In the genomic region with DNA sequence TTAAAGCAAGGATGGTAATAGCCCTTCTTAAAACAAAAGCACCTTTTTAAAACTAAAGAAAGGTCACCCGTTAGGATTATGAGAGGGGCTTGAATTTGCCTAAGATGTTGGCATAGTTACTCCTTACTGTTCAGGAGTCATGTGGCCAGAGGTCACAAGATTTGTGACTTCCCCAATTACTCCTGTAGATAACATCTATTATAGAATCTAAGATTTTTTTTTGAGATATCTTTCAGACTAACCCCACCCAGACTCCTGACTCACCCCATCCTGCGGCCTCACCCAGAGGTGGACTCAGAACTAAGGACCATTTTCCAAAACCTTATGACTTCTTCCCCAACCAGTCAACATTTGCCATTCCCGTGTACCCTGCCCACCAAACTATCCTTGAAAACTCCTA, we compare ENCODE assay signal across 28 cellular contexts. TPM values are rescaled to one million over a fixed set of nuclear protein-coding genes. Genes with fewer than 3 reads are reported as not detected.
DNase-seq lines count a peak whose midpoint lies in the region; ATAC-seq and TF ChIP-seq lines count a peak whose summit lies in the region.
"Had no signal": no experiment of that assay in that cellular context is flagged by ENCODE, and none has a peak within 500 bp of the region (broad histone marks: within the 10 kb centered on the region; RNA-seq: fewer than 3 reads in every experiment).

No MANE protein-coding gene starts in this region.

- no peak for TF ChIP-seq EP300 in transverse colon (IDR thresholded peaks at IDR 0.05; ENCODE audit: low read depth)

- intact Hi-C loops in OCI-LY7 (cut with micrococcal nuclease; ENCODE audit: unreplicated experiment), result loop anchor here (10.0 kb wide), 1 partner anchor 489 kb away; no protein-coding TSS in a partner anchor
- intact Hi-C loops in lower lobe of right lung (cut with DNase I), result no loop called here
- intact Hi-C loops in transverse colon (cut with DNase I; ENCODE audit: low total_unique reads), result no loop called here

- peak overlapping the region; percentile 85 for H3K4me2 ChIP-seq in OCI-LY7 (ENCODE audit: low read length)
- H3K4me2 ChIP-seq: A549, neural progenitor cell had no signal

- ATAC-seq in activated naive CD8-positive, alpha-beta T cell treated with anti-CD3 and anti-CD28 coated beads, Interleukin-2, amount 10 ng/mL, durations not matched to agents 7 days and 5 days (ENCODE audit: low read depth), result no peak
- ATAC-seq in lower lobe of right lung (peak in 1 of 2 donors; percentile 34), GM21723 (IDR thresholded peaks at IDR 0.05; ENCODE audit: unreplicated experiment) (no peak)
- ATAC-seq: A549, left lobe of liver, psoas muscle had no signal

- peak overlapping the region; percentile 19 for H3K27ac Mint-ChIP-seq in activated naive CD8-positive, alpha-beta T cell treated with anti-CD3 and anti-CD28 coated beads, Interleukin-2, amount 10 ng/mL, durations not matched to agents 7 days and 5 days
- H3K27ac Mint-ChIP-seq in activated naive CD8-positive, alpha-beta T cell treated with anti-CD3 and anti-CD28 coated beads for 36 hours, result no peak overlapping the region
- H3K27ac Mint-ChIP-seq: activated T-helper 1 cell treated with anti-CD3 and anti-CD28 coated beads, Interleukin-12 subunit alpha, Interleukin-12 subunit beta, Interleukin-2, Interleukin-4 antibody, amounts not matched to agents 30 ng/mL and 10 ng/mL and 1 ng/mL, durations not matched to agents 14 hours and 24 hours and 36 hours; T-helper 1 cell treated with Interleukin-12 subunit alpha and Interleukin-12 subunit beta and Interleukin-4 antibody, amounts not matched to agents 30 μg/mL and 1 μg/mL, for 36 hours had no signal

- DNase-seq in activated naive CD8-positive, alpha-beta T cell treated with anti-CD3 and anti-CD28 coated beads, Interleukin-2, amount 10 ng/mL, durations not matched to agents 7 days and 5 days, result no peak
- DNase-seq in activated naive CD8-positive, alpha-beta T cell treated with anti-CD3 and anti-CD28 coated beads for 36 hours, result no peak
- DNase-seq in OCI-LY7 (ENCODE audit: low spot score) (no peak), lower lobe of right lung (no peak), transverse colon (no peak), GDM1 (lab: John Stamatoyannopoulos, UW) (no peak)
- no peak for DNase-seq in stimulated activated naive CD4-positive, alpha-beta T cell (lab: John Stamatoyannopoulos, UW)
- DNase-seq: activated CD4-positive, alpha-beta T cell treated with anti-CD3 and anti-CD28 coated beads for 48 hours; activated naive CD4-positive, alpha-beta T cell treated with anti-CD3 and anti-CD28 coated beads, Interleukin-2, amount 50 U/mL, for 16 hours; foreskin fibroblast; heart right ventricle; MM.1S; NCI-H1694; NCI-H748 treated with DMSO at 0.1 percent for 48 hours; psoas muscle; SJCRH30; stimulated activated CD4-positive, alpha-beta T cell treated with anti-CD3 and anti-CD28 coated beads, Interleukin-2, amount 100 ng/mL, for 24 hours; stimulated activated naive CD4-positive, alpha-beta T cell treated with Interleukin-2 at 50 U/mL for 16 hours had no signal

- H3K27ac ChIP-seq in OCI-LY7 (ENCODE audit: low read depth, low read length, poor library complexity, severe bottlenecking) (peak overlapping the region; percentile 75), lower lobe of right lung (peak overlapping the region; percentile 44), transverse colon (peak overlapping the region in 3 of 4 donors; percentile 7 to 62 (median 10))
- H3K27ac ChIP-seq: A549, neural progenitor cell, psoas muscle, SJCRH30 had no signal

- H3K27me3 Mint-ChIP-seq in activated naive CD8-positive, alpha-beta T cell treated with anti-CD3 and anti-CD28 coated beads, Interleukin-2, amount 10 ng/mL, durations not matched to agents 7 days and 5 days, result no peaks in the 10 kb centered on the region
- H3K27me3 Mint-ChIP-seq in activated naive CD8-positive, alpha-beta T cell treated with anti-CD3 and anti-CD28 coated beads for 36 hours, result no peaks in the 10 kb centered on the region

- 72 to 96% methylated on average over 3 of the region's 3 CpGs for WGBS in transverse colon (ENCODE audit: low coverage in 1 of 2), 2 donors

- H3K9me3 Mint-ChIP-seq in activated naive CD8-positive, alpha-beta T cell treated with anti-CD3 and anti-CD28 coated beads, Interleukin-2, amount 10 ng/mL, durations not matched to agents 7 days and 5 days, result peaks cover 20% of the 10 kb centered on the region
- H3K9me3 Mint-ChIP-seq in activated naive CD8-positive, alpha-beta T cell treated with anti-CD3 and anti-CD28 coated beads for 36 hours, result peaks cover 9% of the 10 kb centered on the region

- peaks cover 31% of the 10 kb centered on the region for H3K36me3 Mint-ChIP-seq in activated naive CD8-positive, alpha-beta T cell treated with anti-CD3 and anti-CD28 coated beads, Interleukin-2, amount 10 ng/mL, durations not matched to agents 7 days and 5 days
- H3K36me3 Mint-ChIP-seq in activated naive CD8-positive, alpha-beta T cell treated with anti-CD3 and anti-CD28 coated beads for 36 hours, result peaks cover 3% of the 10 kb centered on the region
- H3K36me3 Mint-ChIP-seq: neural progenitor cell had no signal

- CTCF ChIA-PET in OCI-LY7 (lab: Charles Lee; ENCODE audit: unreplicated experiment), result interaction anchor here (1.2 kb wide), 1 partner anchor 12 kb away, joined by 4 read pairs; no protein-coding TSS in a partner anchor

- in situ Hi-C loops in transverse colon (cut with MboI; ENCODE audit: low pct_ligation_motif_present in 1 of 4, low pct_unique_long_range_greater_than_20kb in 1 of 4, low sequenced_read_pairs in 3 of 4), result no loop called here

- H3K4me1 Mint-ChIP-seq in activated naive CD8-positive, alpha-beta T cell treated with anti-CD3 and anti-CD28 coated beads, Interleukin-2, amount 10 ng/mL, durations not matched to agents 7 days and 5 days, result peaks cover 21% of the 10 kb centered on the region
- H3K4me1 Mint-ChIP-seq in activated naive CD8-positive, alpha-beta T cell treated with anti-CD3 and anti-CD28 coated beads for 36 hours, result peaks cover 22% of the 10 kb centered on the region

- H3K36me3 ChIP-seq in OCI-LY7 (ENCODE audit: insufficient read depth, low read length) (peaks cover 39% of the 10 kb centered on the region), lower lobe of right lung (no peaks in the 10 kb centered on the region), transverse colon (no peaks in the 10 kb centered on the region)
- H3K36me3 ChIP-seq: heart right ventricle, neural progenitor cell, SJCRH30, upper lobe of left lung had no signal

- H3K4me3 ChIP-seq in OCI-LY7 (ENCODE audit: low read depth, low read length, poor library complexity, severe bottlenecking) (peak overlapping the region; percentile 69), lower lobe of right lung (no peak overlapping the region), transverse colon (no peak overlapping the region)
- H3K4me3 ChIP-seq: A549, neural progenitor cell, psoas muscle, SJCRH30, skin epidermis, upper lobe of left lung had no signal

- H3K4me1 ChIP-seq in OCI-LY7 (ENCODE audit: insufficient read depth, low read length, poor library complexity, severe bottlenecking) (peaks cover 91% of the 10 kb centered on the region), lower lobe of right lung (peaks cover 23% of the 10 kb centered on the region), transverse colon (peaks cover 0 to 13% (median 4%) of the 10 kb centered on the region in 4 donors)
- H3K4me1 ChIP-seq: A549, psoas muscle, SJCRH30 had no signal

- no TSS peak for BruUV-seq in OCI-LY7 (replicated peaks; lab: Mats Ljungman, UMichigan)

- H3K4me3 Mint-ChIP-seq in activated naive CD8-positive, alpha-beta T cell treated with anti-CD3 and anti-CD28 coated beads, Interleukin-2, amount 10 ng/mL, durations not matched to agents 7 days and 5 days, result no peak overlapping the region
- no peak overlapping the region for H3K4me3 Mint-ChIP-seq in activated naive CD8-positive, alpha-beta T cell treated with anti-CD3 and anti-CD28 coated beads for 36 hours
- H3K4me3 Mint-ChIP-seq: activated T-helper 1 cell treated with anti-CD3 and anti-CD28 coated beads, Interleukin-12 subunit alpha, Interleukin-12 subunit beta, Interleukin-2, Interleukin-4 antibody, amounts not matched to agents 30 ng/mL and 10 ng/mL and 1 ng/mL, durations not matched to agents 14 hours and 24 hours and 36 hours; neural progenitor cell; T-helper 1 cell treated with Interleukin-12 subunit alpha and Interleukin-12 subunit beta and Interleukin-4 antibody, amounts not matched to agents 30 μg/mL and 1 μg/mL, for 36 hours had no signal

- POLR2A ChIA-PET in activated naive CD8-positive, alpha-beta T cell treated with anti-CD3 and anti-CD28 coated beads, Interleukin-2, amount 10 ng/mL, durations not matched to agents 7 days and 5 days (lab: Charles Lee), result no interaction called here
- POLR2A ChIA-PET in OCI-LY7 (lab: Charles Lee), result interaction anchor here (1.8 kb wide), 1 partner anchor 11 kb away, joined by 7 read pairs; no protein-coding TSS in a partner anchor

- no peak for TF ChIP-seq CTCF in OCI-LY7 (conservative IDR thresholded peaks at IDR 0.05; ENCODE audit: low read length)
- no peak for TF ChIP-seq CTCF in lower lobe of right lung (IDR thresholded peaks at IDR 0.05)
- no peak for TF ChIP-seq CTCF in transverse colon (IDR thresholded peaks at IDR 0.05)

- H2AFZ ChIP-seq in OCI-LY7 (ENCODE audit: low read length), result peak overlapping the region; percentile 38; the same call in 1 of the 2 replicates
- H2AFZ ChIP-seq: neural progenitor cell had no signal

- H3K9me2 ChIP-seq in OCI-LY7 (ENCODE audit: insufficient read depth, low read length), result no peaks in the 10 kb centered on the region

- H3K79me2 ChIP-seq in OCI-LY7 (ENCODE audit: insufficient read depth, low read depth, low read length), result peaks cover 69% of the 10 kb centered on the region; the same call in 1 of the 2 replicates

- no peaks in the 10 kb centered on the region for H4K20me1 ChIP-seq in OCI-LY7 (ENCODE audit: insufficient read depth, low read length)

- peaks cover 14% of the 10 kb centered on the region; the same call in 1 of the 2 replicates for H3K9me3 ChIP-seq in OCI-LY7 (ENCODE audit: low read length)
- H3K9me3 ChIP-seq in lower lobe of right lung, result no peaks in the 10 kb centered on the region
- no peaks in the 10 kb centered on the region for H3K9me3 ChIP-seq in transverse colon
- H3K9me3 ChIP-seq: A549, heart right ventricle, psoas muscle, upper lobe of left lung had no signal

- TF ChIP-seq POLR2A in transverse colon (IDR thresholded peaks at IDR 0.05), result no peak

- no peaks in the 10 kb centered on the region for H3K27me3 ChIP-seq in lower lobe of right lung (ENCODE audit: low read depth)
- H3K27me3 ChIP-seq in transverse colon, result no peaks in the 10 kb centered on the region
- H3K27me3 ChIP-seq: heart right ventricle, neural progenitor cell, SJCRH30, upper lobe of left lung had no signal

RNA-seq across cellular contexts. Expression of a gene that starts 2.4 kb away (rescaled TPM):
- under 1 TPM; 0.57 to 0.69 TPM for total RNA-seq in activated naive CD8-positive, alpha-beta T cell treated with anti-CD3 and anti-CD28 coated beads, Interleukin-2, amount 10 ng/mL, durations not matched to agents 7 days and 5 days
- total RNA-seq in activated naive CD8-positive, alpha-beta T cell treated with anti-CD3 and anti-CD28 coated beads for 36 hours, result under 1 TPM in 1 of 2 experiments, not detected in 1; 0.04 TPM
- total RNA-seq in OCI-LY7 (2014; rRNA removed; shearing (Covaris generic)), result 11.1 and 14.4 TPM in 2 replicates
- total RNA-seq in OCI-LY7 (2022), result 14.7 and 15.7 TPM in 2 replicates
- 4.9 TPM for total RNA-seq in lower lobe of right lung
- total RNA-seq in transverse colon, result 1 to 10 TPM in 2 of 4 donors, under 1 TPM in 1, not detected in 1; 0.82 to 5.2 (median 2.6) TPM
- total RNA-seq: astrocyte, epithelial cell of proximal tubule, SJCRH30 had no signal

Comparison
In these comparisons a context has a peak if more than half of its experiments do, and no peak if none do; other contexts are left out.
1. H3K27ac ChIP-seq: peak in every context shown above with its lines; median percentile 75 in OCI-LY7; 44 in lower lobe of right lung; 10 in transverse colon.